8 cellular contexts compared by ENCODE assay signal in genomic region chr19:11528551-11529341, GRCh38. TPM values are rescaled to one million over a fixed set of nuclear protein-coding genes. Genes with fewer than 3 reads are reported as not detected.
DNase-seq lines count a peak whose midpoint lies in the region; ATAC-seq and TF ChIP-seq lines count a peak whose summit lies in the region.

Gene ECSIT, minus strand, starts transcription at chr19:11529134. Its CDS starts 9,964 bp downstream, at chr19:11519170.

- peak within 1 kb of the TSS; percentile 77 for H3K4me2 ChIP-seq in mammary epithelial cell (ENCODE audit: insufficient read depth, low read depth, low read length)

- ATAC-seq in GM18873 (IDR thresholded peaks at IDR 0.05; ENCODE audit: low FRiP score, unreplicated experiment) (peak; percentile 90), HG03139 (IDR thresholded peaks at IDR 0.05; ENCODE audit: unreplicated experiment) (peak; percentile 91)

- H3K4me1 ChIP-seq in ACC112 (ENCODE audit: control insufficient read depth, insufficient read depth, low read length, unreplicated experiment) (peaks cover 14% of the 10 kb centered on the region), mammary epithelial cell (ENCODE audit: insufficient read depth, low read length) (peaks cover 24% of the 10 kb centered on the region), iPS-20b (ENCODE audit: insufficient read depth, low read length) (no peaks in the 10 kb centered on the region)

- no peaks in the 10 kb centered on the region for H3K9me3 ChIP-seq in WERI-Rb-1 (ENCODE audit: severe bottlenecking)
- no peaks in the 10 kb centered on the region for H3K9me3 ChIP-seq in mammary epithelial cell (replicated peaks; ENCODE audit: insufficient read depth, low read length)
- no peaks in the 10 kb centered on the region for H3K9me3 ChIP-seq in iPS-20b (ENCODE audit: insufficient read depth, low read depth, low read length)

- in situ Hi-C loops in mammary epithelial cell (cut with MboI; ENCODE audit: low sequenced_read_pairs in 2 of 2), result no loop called here

- BruUV-seq in mammary epithelial cell (replicated peaks; lab: Mats Ljungman, UMichigan), result TSS peak; percentile 65

- H2AFZ ChIP-seq in ACC112 (ENCODE audit: low read length, unreplicated experiment) (peak within 1 kb of the TSS; percentile 73), mammary epithelial cell (ENCODE audit: low read depth, low read length) (peak within 1 kb of the TSS; percentile 95)

- intact Hi-C loops in mammary epithelial cell (cut with micrococcal nuclease), result loop anchor here (1.0 kb wide), 1 partner anchor 23 kb away; the partner anchor contains the start of gene ZNF653

- TF ChIP-seq CTCF in WERI-Rb-1 (IDR thresholded peaks at IDR 0.05; ENCODE audit: low read depth, low read length), result no peak
- peak in 1 of 2 donors; percentile 7 for TF ChIP-seq CTCF in mammary epithelial cell (conservative IDR thresholded peaks at IDR 0.05 in 1 of 2, IDR thresholded peaks at IDR 0.05 in 1 of 2; ENCODE audit: extremely low read depth in 1 of 2, insufficient read depth in 1 of 2, low read depth in 1 of 2, low read length in 2 of 2)

- no peaks in the 10 kb centered on the region for H4K20me1 ChIP-seq in mammary epithelial cell (ENCODE audit: insufficient read depth, low read length)

- 2% methylated on average over 11 of the region's 47 CpGs for WGBS in mammary epithelial cell (ENCODE audit: low coverage, missing lambda C conversion rate)

- DNase-seq in NCI-H2227 (lab: John Stamatoyannopoulos, UW; ENCODE audit: unreplicated experiment) (peak; percentile 96), WERI-Rb-1 (peak; percentile 98), mammary epithelial cell (peak; percentile 99)

- H3K4me3 ChIP-seq in ACC112 (ENCODE audit: low read depth, low read length) (peak within 1 kb of the TSS; percentile 99), WERI-Rb-1 (ENCODE audit: low read depth, low read length) (peak within 1 kb of the TSS; percentile 71), mammary epithelial cell (replicated peaks in 1 of 3; ENCODE audit: insufficient read depth in 1 of 3, low read depth in 2 of 3, low read length in 3 of 3) (peak within 1 kb of the TSS; percentile 83 to 93 (median 91)), iPS-20b (ENCODE audit: low read length) (peak within 1 kb of the TSS; percentile 90), skin epidermis (peak within 1 kb of the TSS; percentile 64 to 88 (median 83))

- H3K27ac ChIP-seq in ACC112 (ENCODE audit: low read depth, low read length) (peak within 1 kb of the TSS; percentile 83), WERI-Rb-1 (peak within 1 kb of the TSS; percentile 94), mammary epithelial cell (ENCODE audit: insufficient read depth, low read depth, low read length) (peak within 1 kb of the TSS; percentile 62), iPS-20b (ENCODE audit: low read length) (no peak within 1 kb of the TSS), skin epidermis (peak within 1 kb of the TSS; percentile 4 to 93 (median 87))

- H3K79me2 ChIP-seq in ACC112 (ENCODE audit: control insufficient read depth, insufficient read depth, low read length, unreplicated experiment), result no peaks in the 10 kb centered on the region
- H3K79me2 ChIP-seq in mammary epithelial cell (ENCODE audit: insufficient read depth, low read length), result peaks cover 20% of the 10 kb centered on the region

- H3K9ac ChIP-seq in mammary epithelial cell (ENCODE audit: insufficient read depth, low read length), result peak within 1 kb of the TSS; percentile 49
- H3K9ac ChIP-seq in iPS-20b (ENCODE audit: low read depth, low read length), result peak within 1 kb of the TSS; percentile 84

- H3K27me3 ChIP-seq in ACC112 (ENCODE audit: insufficient read depth, low read length) (no peaks in the 10 kb centered on the region), WERI-Rb-1 (ENCODE audit: insufficient read depth, low read depth, severe bottlenecking) (no peaks in the 10 kb centered on the region), mammary epithelial cell (ENCODE audit: insufficient read depth, low read length) (no peaks in the 10 kb centered on the region), iPS-20b (ENCODE audit: insufficient read depth, low read length) (no peaks in the 10 kb centered on the region)

- dilution Hi-C loops in mammary epithelial cell (cut with HindIII; ENCODE audit: low sequenced_read_pairs), result no loop called here

- no peaks in the 10 kb centered on the region for H3K36me3 ChIP-seq in ACC112 (ENCODE audit: insufficient read depth, low read length)
- peaks cover 2% of the 10 kb centered on the region for H3K36me3 ChIP-seq in WERI-Rb-1
- no peaks in the 10 kb centered on the region for H3K36me3 ChIP-seq in mammary epithelial cell (ENCODE audit: insufficient read depth, low read length)
- no peaks in the 10 kb centered on the region for H3K36me3 ChIP-seq in iPS-20b (ENCODE audit: insufficient read depth, low read depth, low read length)

- CTCF ChIA-PET in mammary epithelial cell (lab: Charles Lee; ENCODE audit: low non-redundant PET), result interaction anchor here (0.6 kb wide), 1 partner anchor 235 kb away, joined by 6 read pairs; no protein-coding TSS in a partner anchor

RNA-seq across cellular contexts. Expression of gene ECSIT, which starts in this region (rescaled TPM):
- total RNA-seq in mammary epithelial cell, result 10 to 100 TPM; 13.7 to 16.8 TPM
- polyA plus RNA-seq in mammary epithelial cell, result 28.5 TPM
- 23.6 TPM for polyA minus RNA-seq in mammary epithelial cell
